ENCODE assay signal across 10 cellular contexts in genomic region chr11:13140028-13140870, GRCh38.
DNase-seq lines count a peak whose midpoint lies in the region; ATAC-seq, FAIRE-seq and TF ChIP-seq lines count a peak whose summit lies in the region.
"Had no signal": no experiment of that assay in that cellular context is flagged by ENCODE, and none has a peak within 500 bp of the region (broad histone marks: within the 10 kb centered on the region; RNA-seq: fewer than 3 reads in every experiment).

No MANE protein-coding gene starts in this region.

- H3K9me3 ChIP-seq in kidney (ENCODE audit: control insufficient read depth in 1 of 2, low read length in 2 of 2) (no peaks in the 10 kb centered on the region), MG63 (no peaks in the 10 kb centered on the region), right cardiac atrium (ENCODE audit: control insufficient read depth, low read length) (no peaks in the 10 kb centered on the region)

- peaks cover 3% of the 10 kb centered on the region for H3K9me3 Mint-ChIP-seq in activated naive CD4-positive, alpha-beta T cell treated with anti-CD3 and anti-CD28 coated beads for 36 hours

- no peak overlapping the region for H3K27ac Mint-ChIP-seq in activated naive CD4-positive, alpha-beta T cell treated with anti-CD3 and anti-CD28 coated beads for 36 hours

- H3K36me3 Mint-ChIP-seq in activated naive CD4-positive, alpha-beta T cell treated with anti-CD3 and anti-CD28 coated beads for 36 hours (ENCODE audit: low read depth): no peaks in the 10 kb centered on the region

- intact Hi-C loops in kidney (cut with DNase I): no loop called here
- intact Hi-C loops in right cardiac atrium (cut with DNase I): no loop called here
- intact Hi-C loops in activated naive CD4-positive, alpha-beta T cell treated with anti-CD3 and anti-CD28 coated beads for 36 hours (cut with micrococcal nuclease): no loop called here

- H3K9ac ChIP-seq in kidney (ENCODE audit: low read length in 2 of 2): peak overlapping the region in 1 of 2 donors; percentile 10

- CTCF ChIA-PET in activated naive CD4-positive, alpha-beta T cell treated with anti-CD3 and anti-CD28 coated beads for 36 hours (lab: Charles Lee): no interaction called here

- H3K4me1 Mint-ChIP-seq in activated naive CD4-positive, alpha-beta T cell treated with anti-CD3 and anti-CD28 coated beads for 36 hours (ENCODE audit: low read depth): no peaks in the 10 kb centered on the region
- H3K4me1 Mint-ChIP-seq: central memory CD8-positive, alpha-beta T cell had no signal

- H3K4me3 ChIP-seq in HFF-Myc (replicated peaks; ENCODE audit: low read depth, low read length) (no peak overlapping the region), kidney (ENCODE audit: low read length in 2 of 2) (no peak overlapping the region), MG63 (no peak overlapping the region), right cardiac atrium (ENCODE audit: low read length) (no peak overlapping the region)

- DNase-seq in GM03348 (ENCODE audit: low spot score) (peak; percentile 29), HFF-Myc (ENCODE audit: extremely low read depth, low read depth) (peak; percentile 14), NCI-H2029 (lab: John Stamatoyannopoulos, UW) (peak; percentile 76), kidney (peak; percentile 75), MG63 (no peak), right cardiac atrium (no peak), DMS114 treated with DMSO at 0.1 percent for 48 hours (lab: John Stamatoyannopoulos, UW; ENCODE audit: unreplicated experiment) (no peak)
- DNase-seq in activated naive CD4-positive, alpha-beta T cell treated with anti-CD3 and anti-CD28 coated beads for 36 hours: no peak

- peak; percentile 70 for FAIRE-seq in kidney (lab: Jason Lieb, UNC)

- WGBS in right cardiac atrium: 68% methylated on average over 7 of the region's 7 CpGs

- TF ChIP-seq CTCF in HFF-Myc (IDR thresholded peaks at IDR 0.05; ENCODE audit: low read depth, low read length, missing control alignments) (no peak), kidney (IDR thresholded peaks at IDR 0.05; ENCODE audit: borderline replicate concordance, extremely low read depth, insufficient read depth) (no peak)

- H3K4me1 ChIP-seq in kidney (ENCODE audit: control insufficient read depth in 1 of 2, insufficient read depth in 1 of 2, low read depth in 1 of 2, low read length in 2 of 2): peaks cover 23 to 46% of the 10 kb centered on the region in 2 donors
- peaks cover 2% of the 10 kb centered on the region for H3K4me1 ChIP-seq in right cardiac atrium (ENCODE audit: control insufficient read depth, insufficient read depth, low read length)

- H3K36me3 ChIP-seq in kidney (ENCODE audit: control insufficient read depth in 1 of 2, insufficient read depth in 2 of 2, low read length in 2 of 2) (no peaks in the 10 kb centered on the region), MG63 (no peaks in the 10 kb centered on the region)

- no peaks in the 10 kb centered on the region for H3K27me3 ChIP-seq in MG63
- no peaks in the 10 kb centered on the region for H3K27me3 ChIP-seq in right cardiac atrium (ENCODE audit: control insufficient read depth, insufficient read depth)

- H3K27me3 Mint-ChIP-seq in activated naive CD4-positive, alpha-beta T cell treated with anti-CD3 and anti-CD28 coated beads for 36 hours (ENCODE audit: low read depth): peaks cover 25% of the 10 kb centered on the region

- ATAC-seq in right cardiac atrium: no peak

- H3K27ac ChIP-seq in kidney (ENCODE audit: low read depth in 2 of 2, low read length in 2 of 2): peak overlapping the region; percentile 89 to 94
- no peak overlapping the region for H3K27ac ChIP-seq in right cardiac atrium (ENCODE audit: low read length)
- H3K27ac ChIP-seq: HL-60 had no signal

- H3K4me3 Mint-ChIP-seq in activated naive CD4-positive, alpha-beta T cell treated with anti-CD3 and anti-CD28 coated beads for 36 hours: no peak overlapping the region
- H3K4me3 Mint-ChIP-seq: central memory CD8-positive, alpha-beta T cell had no signal

Comparison
In these comparisons a context has a peak if more than half of its experiments do, and no peak if none do; other contexts are left out.
1. DNase-seq: peak in GM03348 (single experiment), HFF-Myc (single experiment), NCI-H2029 (single experiment) and kidney (single experiment); none in MG63 (single experiment), right cardiac atrium (0 of 3), DMS114 treated with DMSO at 0.1 percent for 48 hours (single experiment) and activated naive CD4-positive, alpha-beta T cell treated with anti-CD3 and anti-CD28 coated beads for 36 hours (single experiment).